ENCODE assay signal across 14 cellular contexts in the genomic region with DNA sequence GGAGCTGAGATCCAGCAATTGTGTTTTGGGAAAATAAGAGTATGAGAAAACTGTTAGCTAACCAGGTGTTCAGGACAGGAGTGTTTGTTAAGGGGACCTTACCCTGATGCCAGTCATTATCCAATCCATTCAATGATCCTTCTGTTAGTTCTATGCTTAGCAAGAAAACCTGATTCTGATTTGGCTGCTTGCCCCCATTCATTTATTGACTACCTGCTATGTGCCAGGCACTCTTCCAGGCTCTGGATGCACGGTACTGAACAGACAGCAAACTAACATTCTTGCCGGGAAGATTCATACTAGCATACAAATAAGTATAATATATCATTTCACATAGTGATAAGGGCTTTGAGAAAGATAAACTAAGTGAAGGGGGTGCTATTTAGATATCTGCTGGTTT. TPM values are rescaled to one million over a fixed set of nuclear protein-coding genes. Genes with fewer than 3 reads are reported as not detected.
DNase-seq lines count a peak whose midpoint lies in the region; ATAC-seq, FAIRE-seq and TF ChIP-seq lines count a peak whose summit lies in the region.
"Had no signal": no experiment of that assay in that cellular context is flagged by ENCODE, and none has a peak within 500 bp of the region (broad histone marks: within the 10 kb centered on the region; RNA-seq: fewer than 3 reads in every experiment).

No MANE protein-coding gene starts in this region.

- no peak overlapping the region for H3K4me3 ChIP-seq in PC-9
- H3K4me3 ChIP-seq: thyroid gland had no signal

- peak overlapping the region; percentile 79 for H3K4me3 Mint-ChIP-seq in activated T-cell treated with anti-CD3 and anti-CD28 coated beads, Interleukin-2, amount 50 U/mL, for 4 hours
- peak overlapping the region; percentile 84 for H3K4me3 Mint-ChIP-seq in endothelial cell (ENCODE audit: unreplicated experiment)
- peak overlapping the region; percentile 72 for H3K4me3 Mint-ChIP-seq in stimulated activated effector memory CD8-positive, alpha-beta T cell treated with anti-CD3 and anti-CD28 coated beads, Interleukin-12 subunit alpha, Interleukin-12 subunit beta, amount 100 ng/mL, for 72 hours

- no peaks in the 10 kb centered on the region for H3K9me3 Mint-ChIP-seq in activated T-cell treated with anti-CD3 and anti-CD28 coated beads, Interleukin-2, amount 50 U/mL, for 4 hours
- H3K9me3 Mint-ChIP-seq in endothelial cell (ENCODE audit: unreplicated experiment): no peaks in the 10 kb centered on the region
- H3K9me3 Mint-ChIP-seq in stimulated activated effector memory CD8-positive, alpha-beta T cell treated with anti-CD3 and anti-CD28 coated beads, Interleukin-12 subunit alpha, Interleukin-12 subunit beta, amount 100 ng/mL, for 72 hours: no peaks in the 10 kb centered on the region

- FAIRE-seq in H54 (lab: Jason Lieb, UNC): no peak

- peaks cover 4% of the 10 kb centered on the region for H3K36me3 Mint-ChIP-seq in activated T-cell treated with anti-CD3 and anti-CD28 coated beads, Interleukin-2, amount 50 U/mL, for 4 hours (ENCODE audit: insufficient read depth)
- H3K36me3 Mint-ChIP-seq in endothelial cell (ENCODE audit: low read depth, unreplicated experiment): peaks cover 5% of the 10 kb centered on the region
- H3K36me3 Mint-ChIP-seq in stimulated activated effector memory CD8-positive, alpha-beta T cell treated with anti-CD3 and anti-CD28 coated beads, Interleukin-12 subunit alpha, Interleukin-12 subunit beta, amount 100 ng/mL, for 72 hours: peaks cover 11% of the 10 kb centered on the region

- no peaks in the 10 kb centered on the region for H3K27me3 ChIP-seq in PC-9 (ENCODE audit: insufficient read depth, low read depth)
- H3K27me3 ChIP-seq: thyroid gland had no signal

- no peaks in the 10 kb centered on the region for H3F3A ChIP-seq in PC-9 (ENCODE audit: insufficient read depth, low read depth)

- peaks cover 36% of the 10 kb centered on the region for H3K79me2 ChIP-seq in PC-9 (ENCODE audit: low read depth)

- H3K36me3 ChIP-seq in PC-9 (ENCODE audit: low read depth): no peaks in the 10 kb centered on the region
- H3K36me3 ChIP-seq: thyroid gland had no signal

- POLR2A ChIA-PET in PC-9 (lab: Charles Lee; ENCODE audit: unreplicated experiment): no interaction called here

- intact Hi-C loops in PC-9 (cut with micrococcal nuclease; ENCODE audit: unreplicated experiment): no loop called here

- peaks cover 28% of the 10 kb centered on the region for H4K20me1 ChIP-seq in PC-9 (ENCODE audit: insufficient read depth)

- H3K27ac Mint-ChIP-seq in endothelial cell (ENCODE audit: unreplicated experiment): no peak overlapping the region
- peak overlapping the region; percentile 81 for H3K27ac Mint-ChIP-seq in stimulated activated effector memory CD8-positive, alpha-beta T cell treated with anti-CD3 and anti-CD28 coated beads, Interleukin-12 subunit alpha, Interleukin-12 subunit beta, amount 100 ng/mL, for 72 hours

- H3K27me3 Mint-ChIP-seq in activated T-cell treated with anti-CD3 and anti-CD28 coated beads, Interleukin-2, amount 50 U/mL, for 4 hours (ENCODE audit: low read depth): no peaks in the 10 kb centered on the region
- H3K27me3 Mint-ChIP-seq in endothelial cell (ENCODE audit: unreplicated experiment): peaks cover 3% of the 10 kb centered on the region

- no TSS peak for BruUV-seq in PC-9 (replicated peaks; lab: Mats Ljungman, UMichigan)

- H3K4me1 ChIP-seq in PC-9 (replicated peaks; ENCODE audit: insufficient read depth): 0 out of 2 replicates have a peak, but pooled peaks cover 14% of the 10 kb centered on the region

- DNase-seq in activated T-cell treated with anti-CD3 and anti-CD28 coated beads, Interleukin-2, amount 50 U/mL, for 4 hours: no peak
- no peak for DNase-seq in activated T-cell treated with anti-CD3 and anti-CD28 coated beads for 4 hours
- no peak for DNase-seq in PC-9
- DNase-seq in endothelial cell (ENCODE audit: low spot score): no peak
- DNase-seq in stimulated activated effector memory CD8-positive, alpha-beta T cell treated with anti-CD3 and anti-CD28 coated beads, Interleukin-12 subunit alpha, Interleukin-12 subunit beta, amount 100 ng/mL, for 72 hours (ENCODE audit: low spot score in 2 of 2): no peak
- no peak for DNase-seq in H54 (ENCODE audit: insufficient read length, low spot score)
- DNase-seq in retina: no peak
- DNase-seq in NCI-H446 (lab: John Stamatoyannopoulos, UW): no peak
- DNase-seq: activated CD4-positive, CD25-positive, alpha-beta regulatory T cell; aorta; NCI-H187 treated with DMSO at 0.1 percent for 48 hours; thyroid gland had no signal

- H3K9me2 ChIP-seq in PC-9 (ENCODE audit: insufficient read depth): no peaks in the 10 kb centered on the region

- H3K4me2 ChIP-seq in PC-9: peak overlapping the region; percentile 86

- H2AFZ ChIP-seq in PC-9: peak overlapping the region; percentile 89; the same call in 1 of the 2 replicates

- TF ChIP-seq CTCF in PC-9 (conservative IDR thresholded peaks at IDR 0.05) (no peak), endothelial cell (IDR thresholded peaks at IDR 0.05; ENCODE audit: unreplicated experiment) (no peak)

- no peaks in the 10 kb centered on the region for H3K9me3 ChIP-seq in PC-9 (ENCODE audit: insufficient read depth, low read depth)
- H3K9me3 ChIP-seq: thyroid gland had no signal

- peaks cover 43% of the 10 kb centered on the region for H3K4me1 Mint-ChIP-seq in activated T-cell treated with anti-CD3 and anti-CD28 coated beads, Interleukin-2, amount 50 U/mL, for 4 hours (ENCODE audit: low read depth)
- peaks cover 22% of the 10 kb centered on the region for H3K4me1 Mint-ChIP-seq in endothelial cell (ENCODE audit: unreplicated experiment)
- H3K4me1 Mint-ChIP-seq in stimulated activated effector memory CD8-positive, alpha-beta T cell treated with anti-CD3 and anti-CD28 coated beads, Interleukin-12 subunit alpha, Interleukin-12 subunit beta, amount 100 ng/mL, for 72 hours: peaks cover 56% of the 10 kb centered on the region

- no peak overlapping the region for H3K27ac ChIP-seq in PC-9

- ATAC-seq in activated T-cell treated with anti-CD3 and anti-CD28 coated beads, Interleukin-2, amount 50 U/mL, for 4 hours: no peak
- no peak for ATAC-seq in stimulated activated effector memory CD8-positive, alpha-beta T cell treated with anti-CD3 and anti-CD28 coated beads, Interleukin-12 subunit alpha, Interleukin-12 subunit beta, amount 100 ng/mL, for 72 hours

- no peak for TF ChIP-seq POLR2A in H54 (IDR thresholded peaks at IDR 0.05; ENCODE audit: low read depth, low read length)

- CTCF ChIA-PET in PC-9 (lab: Charles Lee): no interaction called here

RNA-seq across cellular contexts. Expression of gene MECP2, which starts 1.0 kb away (rescaled TPM):
- total RNA-seq in activated T-cell treated with anti-CD3 and anti-CD28 coated beads, Interleukin-2, amount 50 U/mL, for 4 hours: 10 to 100 TPM; 42.6 to 46.7 (median 45.7) TPM
- total RNA-seq in PC-9 (2021) (85.6 and 90.1 TPM in 2 replicates), endothelial cell (ENCODE audit: unreplicated experiment) (60.0 TPM)

RNA-seq across cellular contexts. Expression of gene OPN1LW, which starts 45.5 kb away (rescaled TPM):
- not detected for total RNA-seq in activated T-cell treated with anti-CD3 and anti-CD28 coated beads, Interleukin-2, amount 50 U/mL, for 4 hours
- total RNA-seq in PC-9 (2021): not detected in 2 replicates
- total RNA-seq in endothelial cell (ENCODE audit: unreplicated experiment): not detected
- total RNA-seq: aorta, epithelial cell of proximal tubule, osteocyte, thyroid gland had no signal
